Comparison of ENCODE assay signal across 1 cellular context in genomic region chr5:124842725-124843595, GRCh38.
TF ChIP-seq lines count a peak whose summit lies in the region.

No MANE protein-coding gene starts in this region.

TF ChIP-seq in H1, 55 proteins besides CTCF, POLR2A, EP300 and RAD21 (continued from another document):
- TF ChIP-seq ATF2 (IDR thresholded peaks at IDR 0.05; ENCODE audit: low read length) (no peak), PHF8 (conservative IDR thresholded peaks at IDR 0.05; ENCODE audit: low read depth, low read length) (no peak), TCF12 (IDR thresholded peaks at IDR 0.05; ENCODE audit: low read depth, low read length) (no peak), POLR2AphosphoS5 (IDR thresholded peaks at IDR 0.05; ENCODE audit: low read depth, low read length) (no peak), SUZ12 (IDR thresholded peaks at IDR 0.05; ENCODE audit: low read length) (no peak), SIN3A (conservative IDR thresholded peaks at IDR 0.05 in 1 of 2, IDR thresholded peaks at IDR 0.05 in 1 of 2; ENCODE audit: low read depth in 1 of 2, low read length in 2 of 2) (no peak), RNF2 (IDR thresholded peaks at IDR 0.05; ENCODE audit: borderline replicate concordance, low read depth, low read length, missing control alignments, poor library complexity, severe bottlenecking) (no peak)
TF ChIP-seq in H1: peak in this region for 0.
